19 cellular contexts compared by ENCODE assay signal in genomic region chr6:44048277-44048676, GRCh38.
DNase-seq lines count a peak whose midpoint lies in the region; ATAC-seq, FAIRE-seq and TF ChIP-seq lines count a peak whose summit lies in the region.
"Had no signal": no experiment of that assay in that cellular context is flagged by ENCODE, and none has a peak within 500 bp of the region (broad histone marks: within the 10 kb centered on the region; RNA-seq: fewer than 3 reads in every experiment).

No MANE protein-coding gene starts in this region.

- TF ChIP-seq POLR2A in right lobe of liver (IDR thresholded peaks at IDR 0.05) (no peak), HepG2 (IDR thresholded peaks at IDR 0.05; ENCODE audit: insufficient read depth in 1 of 2, low read depth in 2 of 2, low read length in 2 of 2) (no peak), K562 (conservative IDR thresholded peaks at IDR 0.05) (no peak)

- H3K9me3 ChIP-seq in right lobe of liver (no peaks in the 10 kb centered on the region), HepG2 (ENCODE audit: low read length) (no peaks in the 10 kb centered on the region), K562 (replicated peaks; ENCODE audit: control insufficient read depth, insufficient read depth, low read depth, low read length) (peaks cover 1% of the 10 kb centered on the region; the same call in 1 of the 2 replicates), trophoblast cell (ENCODE audit: insufficient read depth, low read depth, low read length) (no peaks in the 10 kb centered on the region), aorta (ENCODE audit: control insufficient read depth, low read length) (no peaks in the 10 kb centered on the region)
- H3K9me3 ChIP-seq: Peyer's patch had no signal

- H3K4me1 ChIP-seq in right lobe of liver, result peaks cover 0 to 5% (median 1%) of the 10 kb centered on the region in 4 donors
- peaks cover 50% of the 10 kb centered on the region for H3K4me1 ChIP-seq in HepG2 (ENCODE audit: insufficient read depth, low read length)
- peaks cover 24 to 58% of the 10 kb centered on the region in 2 experiments for H3K4me1 ChIP-seq in K562 (replicated peaks in 1 of 2; ENCODE audit: control insufficient read depth in 2 of 2, insufficient read depth in 2 of 2, low read length in 2 of 2)
- H3K4me1 ChIP-seq in trophoblast cell (ENCODE audit: control insufficient read depth in 1 of 2, insufficient read depth in 2 of 2, low read length in 2 of 2), result peaks cover 11 to 23% of the 10 kb centered on the region in 2 experiments
- no peaks in the 10 kb centered on the region for H3K4me1 ChIP-seq in aorta (ENCODE audit: control insufficient read depth in 1 of 2, insufficient read depth in 2 of 2, low read length in 2 of 2)

- no peak overlapping the region for H4K12ac ChIP-seq in trophoblast cell (ENCODE audit: low read depth, low read length)

- H3K4me2 ChIP-seq in HepG2 (ENCODE audit: low read depth, low read length) (no peak overlapping the region), K562 (ENCODE audit: insufficient read depth, low read length) (no peak overlapping the region), trophoblast cell (ENCODE audit: low read length) (no peak overlapping the region)

- CTCF ChIA-PET in HepG2 (lab: Yijun Ruan, JAX; ENCODE audit: low intra/inter-chr PET ratio, low total read pairs) (no interaction called here), K562 (lab: Yijun Ruan, JAX; ENCODE audit: low intra/inter-chr PET ratio) (no interaction called here)

- H3K36me3 ChIP-seq in right lobe of liver, result no peaks in the 10 kb centered on the region
- H3K36me3 ChIP-seq in HepG2 (replicated peaks in 1 of 2; ENCODE audit: control insufficient read depth in 1 of 2, insufficient read depth in 2 of 2, low read length in 2 of 2), result no peaks in the 10 kb centered on the region
- no peaks in the 10 kb centered on the region for H3K36me3 ChIP-seq in K562 (ENCODE audit: control insufficient read depth, insufficient read depth, low read length)
- H3K36me3 ChIP-seq in trophoblast cell (ENCODE audit: control insufficient read depth in 1 of 2, insufficient read depth in 2 of 2, low read length in 2 of 2), result no peaks in the 10 kb centered on the region
- H3K36me3 ChIP-seq in aorta (ENCODE audit: control insufficient read depth in 1 of 2, insufficient read depth in 2 of 2, low read length in 1 of 2), result no peaks in the 10 kb centered on the region
- H3K36me3 ChIP-seq: Peyer's patch had no signal

- intact Hi-C loops in right lobe of liver (cut with DNase I) (no loop called here), HepG2 (cut with micrococcal nuclease; ENCODE audit: unreplicated experiment) (no loop called here), K562 (cut with micrococcal nuclease) (no loop called here), aorta (cut with DNase I) (no loop called here)

- no peak overlapping the region for H2AFZ ChIP-seq in HepG2 (ENCODE audit: low read length)
- H2AFZ ChIP-seq in K562 (ENCODE audit: low read depth, low read length), result no peak overlapping the region
- no peak overlapping the region for H2AFZ ChIP-seq in trophoblast cell (ENCODE audit: insufficient read depth, low read length, poor library complexity)

- H3K27me3 Mint-ChIP-seq in stimulated activated memory B cell treated with anti-CD40 and anti-IgM and Interleukin-4, amounts not matched to agents 10 μg/mL and 1 μg/mL and 100 μg/mL, for 72 hours, result peaks cover 35% of the 10 kb centered on the region

- H3K4ac ChIP-seq in trophoblast cell (ENCODE audit: low read depth, low read length), result no peak overlapping the region

- H2BK12ac ChIP-seq in trophoblast cell (ENCODE audit: low read length), result peak overlapping the region; percentile 20

- H3K27me3 ChIP-seq in right lobe of liver, result no peaks in the 10 kb centered on the region
- peaks cover 0 to 31% of the 10 kb centered on the region in 2 experiments; a peak in 2 of 5 replicates for H3K27me3 ChIP-seq in HepG2 (ENCODE audit: control insufficient read depth in 1 of 2, insufficient read depth in 2 of 2, low read length in 2 of 2)
- H3K27me3 ChIP-seq in K562 (ENCODE audit: control insufficient read depth in 2 of 2, insufficient read depth in 2 of 2, low read length in 2 of 2), result no peaks in the 10 kb centered on the region; a peak in 1 of 5 replicates
- no peaks in the 10 kb centered on the region for H3K27me3 ChIP-seq in trophoblast cell (ENCODE audit: insufficient read depth, low read length)
- H3K27me3 ChIP-seq in aorta (ENCODE audit: control insufficient read depth in 1 of 2, insufficient read depth in 2 of 2, low read length in 1 of 2), result no peaks in the 10 kb centered on the region
- H3K27me3 ChIP-seq: Peyer's patch had no signal

- H2AK5ac ChIP-seq in trophoblast cell (ENCODE audit: low read length), result no peak overlapping the region

- POLR2A ChIA-PET in HepG2 (lab: Yijun Ruan, JAX) (no interaction called here), K562 (lab: Yijun Ruan, JAX) (interaction anchor here (1.7 kb wide), 1 partner anchor 10 kb away, joined by 7 read pairs; no protein-coding TSS in a partner anchor)

- H3K23ac ChIP-seq in trophoblast cell (ENCODE audit: low read length), result no peak overlapping the region

- H3K27ac ChIP-seq in right lobe of liver (no peak overlapping the region), HepG2 (ENCODE audit: extremely low read length, insufficient read depth, low read length) (no peak overlapping the region), K562 (ENCODE audit: extremely low read depth, low read depth, low read length) (no peak overlapping the region), trophoblast cell (ENCODE audit: low read depth, low read length) (no peak overlapping the region), aorta (ENCODE audit: low read depth in 1 of 2, low read length in 2 of 2) (no peak overlapping the region)

- TF ChIP-seq EP300 in HepG2 (IDR thresholded peaks at IDR 0.05; ENCODE audit: low read depth in 2 of 2, low read length in 2 of 2), result no peak
- TF ChIP-seq EP300 in HepG2 (CRISPR knock-in tag; IDR thresholded peaks at IDR 0.05; ENCODE audit: borderline replicate concordance), result no peak
- no peak for TF ChIP-seq EP300 in K562 (IDR thresholded peaks at IDR 0.05; ENCODE audit: low read length)

- H4K91ac ChIP-seq in trophoblast cell (ENCODE audit: low read depth, low read length), result peak overlapping the region; percentile 25

- H3K27ac Mint-ChIP-seq in stimulated activated memory B cell treated with anti-CD40 and anti-IgM and Interleukin-4, amounts not matched to agents 10 μg/mL and 1 μg/mL and 100 μg/mL, for 72 hours, result no peak overlapping the region

- no peak overlapping the region for H3K4me3 Mint-ChIP-seq in stimulated activated memory B cell treated with anti-CD40 and anti-IgM and Interleukin-4, amounts not matched to agents 10 μg/mL and 1 μg/mL and 100 μg/mL, for 72 hours

- H3K18ac ChIP-seq in trophoblast cell (ENCODE audit: low read length), result no peak overlapping the region

- no peaks in the 10 kb centered on the region for H3K36me3 Mint-ChIP-seq in stimulated activated memory B cell treated with anti-CD40 and anti-IgM and Interleukin-4, amounts not matched to agents 10 μg/mL and 1 μg/mL and 100 μg/mL, for 72 hours

- no CpG with 5 or more reads among the region's 6 CpGs for WGBS in right lobe of liver (ENCODE audit: insufficient coverage, low coverage, low lambda C conversion rate, missing lambda C conversion rate)
- WGBS in HepG2 (ENCODE audit: low lambda C conversion rate), result 63% methylated on average over 4 of the region's 6 CpGs
- WGBS in K562 (ENCODE audit: insufficient coverage, low coverage, missing lambda C conversion rate), result 71% methylated on average over 6 of the region's 6 CpGs
- no CpG with 5 or more reads among the region's 6 CpGs for WGBS in trophoblast cell (ENCODE audit: extremely low coverage, insufficient coverage, insufficient read length)
- WGBS in aorta, 2 donors, result 92 to 98% methylated on average over 6 of the region's 6 CpGs

- in situ Hi-C loops in HepG2 (cut with HindIII; ENCODE audit: extremely low pct_ligation_motif_present, low pct_unique_long_range_greater_than_20kb), result no loop called here
- in situ Hi-C loops in K562 (cut with MboI), result no loop called here

- H4K20me1 ChIP-seq in HepG2 (ENCODE audit: insufficient read depth, low read length) (no peaks in the 10 kb centered on the region), K562 (replicated peaks; ENCODE audit: control insufficient read depth, insufficient read depth, low read length) (no peaks in the 10 kb centered on the region)

- no peak for TF ChIP-seq RAD21 in HepG2 (CRISPR knock-in tag; IDR thresholded peaks at IDR 0.05)
- TF ChIP-seq RAD21 in K562 (CRISPR knock-in tag; conservative IDR thresholded peaks at IDR 0.05 in 1 of 2, IDR thresholded peaks at IDR 0.05 in 1 of 2), result no peak

- H3K9ac ChIP-seq in HepG2 (ENCODE audit: insufficient read depth, low read depth, low read length) (no peak overlapping the region), K562 (ENCODE audit: insufficient read depth in 1 of 2, low read depth in 2 of 2, low read length in 2 of 2) (no peak overlapping the region; a peak in 1 of 4 replicates), trophoblast cell (ENCODE audit: low read length) (no peak overlapping the region)

- H3K79me2 ChIP-seq in HepG2 (ENCODE audit: insufficient read depth, low read length), result no peaks in the 10 kb centered on the region
- H3K79me2 ChIP-seq in K562 (ENCODE audit: control insufficient read depth, insufficient read depth, low read length), result no peaks in the 10 kb centered on the region
- no peaks in the 10 kb centered on the region for H3K79me2 ChIP-seq in trophoblast cell (ENCODE audit: control insufficient read depth, insufficient read depth, low read length, poor library complexity)

- H3K9me3 Mint-ChIP-seq in stimulated activated memory B cell treated with anti-CD40 and anti-IgM and Interleukin-4, amounts not matched to agents 10 μg/mL and 1 μg/mL and 100 μg/mL, for 72 hours, result no peaks in the 10 kb centered on the region

- no peaks in the 10 kb centered on the region for H3K4me1 Mint-ChIP-seq in stimulated activated memory B cell treated with anti-CD40 and anti-IgM and Interleukin-4, amounts not matched to agents 10 μg/mL and 1 μg/mL and 100 μg/mL, for 72 hours

- H4K8ac ChIP-seq in trophoblast cell (ENCODE audit: low read depth, low read length), result no peak overlapping the region

- peaks cover 6% of the 10 kb centered on the region for H3K79me1 ChIP-seq in trophoblast cell (ENCODE audit: low read length)

- H2BK120ac ChIP-seq in trophoblast cell (ENCODE audit: insufficient read depth, low read length, poor library complexity), result no peak overlapping the region

- no peak overlapping the region for H3K4me3 ChIP-seq in right lobe of liver
- H3K4me3 ChIP-seq in HepG2 (replicated peaks in 1 of 3; ENCODE audit: insufficient read depth in 1 of 3, low read depth in 2 of 3, low read length in 3 of 3), result no peak overlapping the region
- H3K4me3 ChIP-seq in K562, result no peak overlapping the region
- H3K4me3 ChIP-seq in trophoblast cell (ENCODE audit: low read depth, low read length), result no peak overlapping the region
- H3K4me3 ChIP-seq in aorta (ENCODE audit: low read length in 2 of 2), result no peak overlapping the region
- H3K4me3 ChIP-seq: Peyer's patch had no signal

- ATAC-seq in right lobe of liver (no peak), HepG2 (no peak), K562 (no peak), aorta (ENCODE audit: low FRiP score) (no peak), GM21515 (IDR thresholded peaks at IDR 0.05; ENCODE audit: unreplicated experiment) (no peak)
- ATAC-seq in stimulated activated memory B cell treated with anti-CD40 and anti-IgM and Interleukin-4, amounts not matched to agents 10 μg/mL and 1 μg/mL and 100 μg/mL, for 72 hours, result no peak

- no peaks in the 10 kb centered on the region for H3K9me1 ChIP-seq in K562 (ENCODE audit: control insufficient read depth, insufficient read depth, low read length)

- no peak overlapping the region for H2BK5ac ChIP-seq in trophoblast cell (ENCODE audit: low read depth, low read length, poor library complexity)

- no peak for FAIRE-seq in HepG2 (lab: Jason Lieb, UNC)
- no peak for FAIRE-seq in K562 (lab: Jason Lieb, UNC)
- FAIRE-seq: GM12891, GM18507 had no signal

- DNase-seq in right lobe of liver (peak in 2 of 3 donors; percentile 5 to 28), HepG2 (ENCODE audit: low spot score) (no peak), K562 (ENCODE audit: extremely low read depth in 1 of 4, low spot score in 3 of 4) (no peak), trophoblast cell (no peak), aorta (peak; percentile 29 to 38), NCI-H526 treated with DMSO at 0.1 percent for 48 hours (lab: John Stamatoyannopoulos, UW) (no peak)
- DNase-seq: AML-193, COR-L47, GF-D8, H7, NCI-H2081 treated with DMSO at 0.1 percent for 48 hours, NCI-H510A, NCI-H82, Peyer's patch, SHP77 treated with DMSO at 0.1 percent for 48 hours had no signal

- BruUV-seq in HepG2 (replicated peaks; lab: Mats Ljungman, UMichigan), result no TSS peak
- BruUV-seq in K562 (replicated peaks; lab: Mats Ljungman, UMichigan), result no TSS peak

- TF ChIP-seq CTCF in right lobe of liver (IDR thresholded peaks at IDR 0.05), result no peak
- no peak for TF ChIP-seq CTCF in HepG2 (CRISPR knock-in tag; IDR thresholded peaks at IDR 0.05)
- TF ChIP-seq CTCF in K562 (IDR thresholded peaks at IDR 0.05 in 2 of 3, conservative IDR thresholded peaks at IDR 0.05 in 1 of 3; ENCODE audit: insufficient read depth in 2 of 3, low read depth in 1 of 3, low read length in 3 of 3), result no peak

- no peak overlapping the region for H3K14ac ChIP-seq in trophoblast cell (ENCODE audit: low read length)

Comparison
In these comparisons a context has a peak if more than half of its experiments do, and no peak if none do; other contexts are left out.
1. DNase-seq: peak in right lobe of liver (2 of 3) and aorta (2 of 2); none in HepG2 (single experiment), K562 (0 of 4), trophoblast cell (0 of 2) and NCI-H526 treated with DMSO at 0.1 percent for 48 hours (single experiment).